ENCODE assay signal across 8 cellular contexts in genomic region chr22:36374603-36375024, GRCh38. TPM values are rescaled to one million over a fixed set of nuclear protein-coding genes. Genes with fewer than 3 reads are reported as not detected.
DNase-seq lines count a peak whose midpoint lies in the region; TF ChIP-seq lines count a peak whose summit lies in the region.

No MANE protein-coding gene starts in this region.

- 38 to 42% methylated on average over 11 of the region's 11 CpGs for WGBS in GM23248 (ENCODE audit: low coverage in 1 of 2, low lambda C conversion rate in 2 of 2, missing lambda C conversion rate in 2 of 2), 2 experiments

- no peaks in the 10 kb centered on the region for H3K27me3 ChIP-seq in GM23248 (replicated peaks; ENCODE audit: insufficient read depth)
- no peaks in the 10 kb centered on the region for H3K27me3 ChIP-seq in BE2C

- peaks cover 100% of the 10 kb centered on the region for H3K79me2 ChIP-seq in GM23248 (ENCODE audit: insufficient read depth)

- no peak overlapping the region for H3K4me3 ChIP-seq in GM23248
- no peak overlapping the region for H3K4me3 ChIP-seq in skin epidermis
- H3K4me3 ChIP-seq in BE2C (ENCODE audit: low read depth, low read length), result no peak overlapping the region

- H4K20me1 ChIP-seq in GM23248 (ENCODE audit: insufficient read depth), result peaks cover 33% of the 10 kb centered on the region

- peaks cover 65% of the 10 kb centered on the region for H3F3A ChIP-seq in GM23248 (ENCODE audit: insufficient read depth)

- in situ Hi-C loops in GM23248 (cut with MboI), result no loop called here

- H2AFZ ChIP-seq in GM23248, result no peak overlapping the region

- peak overlapping the region; percentile 24 for H3K4me2 ChIP-seq in GM23248 (ENCODE audit: unreplicated experiment)

- POLR2A ChIA-PET in GM10248 (lab: Yijun Ruan, JAX), result no interaction called here

- no peaks in the 10 kb centered on the region for H3K9me2 ChIP-seq in GM23248 (ENCODE audit: insufficient read depth)

- DNase-seq in GM23248 (peak; percentile 92), epithelial cell of prostate (ENCODE audit: low read depth, low spot score) (peak; percentile 81), NCI-H146 (lab: John Stamatoyannopoulos, UW) (no peak), BE2C (no peak), SHP77 (lab: John Stamatoyannopoulos, UW) (no peak), GM10248 (ENCODE audit: extremely low spot score) (no peak)

- H3K9me3 ChIP-seq in GM23248 (ENCODE audit: low read depth) (no peaks in the 10 kb centered on the region), BE2C (no peaks in the 10 kb centered on the region)

- peaks cover 9% of the 10 kb centered on the region; the same call in 1 of the 2 replicates for H3K36me3 ChIP-seq in GM23248 (ENCODE audit: low read depth)
- no peaks in the 10 kb centered on the region; the same call in 1 of the 2 replicates for H3K36me3 ChIP-seq in BE2C

- TF ChIP-seq CTCF in VCaP (conservative IDR thresholded peaks at IDR 0.05) (no peak), BE2C (IDR thresholded peaks at IDR 0.05; ENCODE audit: low read depth, low read length) (no peak), GM10248 (IDR thresholded peaks at IDR 0.05; ENCODE audit: control extremely low read depth, extremely low read depth, low read depth, missing control alignments) (no peak)

- H3K4me1 ChIP-seq in GM23248 (ENCODE audit: insufficient read depth) (peaks cover 59% of the 10 kb centered on the region), BE2C (peaks cover 12% of the 10 kb centered on the region)

- CTCF ChIA-PET in GM10248 (lab: Yijun Ruan, JAX), result no interaction called here

- peak overlapping the region; percentile 27 for H3K9ac ChIP-seq in GM23248

- peak overlapping the region; percentile 61 for H3K27ac ChIP-seq in GM23248
- 0 out of 2 replicates have a peak overlapping the region, but pooled peaks have one; percentile 45 for H3K27ac ChIP-seq in VCaP
- peak overlapping the region; percentile 99 for H3K27ac ChIP-seq in epithelial cell of prostate
- peak overlapping the region in 20 of 21 experiments; percentile 48 to 98 (median 76) for H3K27ac ChIP-seq in skin epidermis

RNA-seq across cellular contexts. Expression of gene MYH9, which starts 13.2 kb away (rescaled TPM):
- total RNA-seq in GM23248 (2014; rRNA removed; shearing (Covaris generic)), result 420 and 453 TPM in 2 replicates
- 282 and 287 TPM in 2 replicates for polyA plus RNA-seq in GM23248 (2016; fragmentation: Nextera tagmentation; extraction: Ambion mirVana)
- polyA plus RNA-seq in BE2C (2012; ENCODE audit: insufficient read depth, insufficient read length, low read depth), result 101 TPM

Comparison
In these comparisons a context has a peak if more than half of its experiments do, and no peak if none do; other contexts are left out.
1. DNase-seq: peak in GM23248 (single experiment) and epithelial cell of prostate (single experiment); none in NCI-H146 (single experiment), BE2C (single experiment), SHP77 (0 of 2) and GM10248 (single experiment).
2. H3K27ac ChIP-seq: peak in every context shown above with its lines; median percentile 99 in epithelial cell of prostate; 76 in skin epidermis; 61 in GM23248; 45 in VCaP.